ENCODE assay signal across 23 cellular contexts in genomic region chr4:66062044-66062443, GRCh38.
A peak's percentile ranks its signal among the peaks of the same experiment; 100 is the strongest.
DNase-seq lines count a peak whose midpoint lies in the region; ATAC-seq and TF ChIP-seq lines count a peak whose summit lies in the region.
"Had no signal": no experiment of that assay in that cellular context is flagged by ENCODE, and none has a peak within 500 bp of the region (broad histone marks: within the 10 kb centered on the region; RNA-seq: fewer than 3 reads in every experiment).

No MANE protein-coding gene starts in this region.

- H3K4me2 ChIP-seq in GM23248 (ENCODE audit: unreplicated experiment): no peak overlapping the region

- no peaks in the 10 kb centered on the region for H3K79me2 ChIP-seq in GM23248 (ENCODE audit: insufficient read depth)

- no peaks in the 10 kb centered on the region for H3K36me3 ChIP-seq in GM23248 (ENCODE audit: low read depth)
- no peaks in the 10 kb centered on the region for H3K36me3 ChIP-seq in RWPE2 (ENCODE audit: low read depth)
- H3K36me3 ChIP-seq in CD8-positive, alpha-beta T cell (ENCODE audit: insufficient read depth, low read length): no peaks in the 10 kb centered on the region
- no peaks in the 10 kb centered on the region for H3K36me3 ChIP-seq in HAP-1 (replicated peaks)
- H3K36me3 ChIP-seq: lower lobe of right lung, SJCRH30, transverse colon, WERI-Rb-1 had no signal

- no peaks in the 10 kb centered on the region for H3F3A ChIP-seq in GM23248 (ENCODE audit: insufficient read depth)

- no peaks in the 10 kb centered on the region for H3K9me2 ChIP-seq in GM23248 (ENCODE audit: insufficient read depth)

- H3K27ac ChIP-seq in GM23248 (no peak overlapping the region), RWPE2 (ENCODE audit: poor library complexity, severe bottlenecking) (peak overlapping the region; percentile 26)
- H3K27ac ChIP-seq in CD8-positive, alpha-beta T cell (ENCODE audit: low read depth, low read length): no peak overlapping the region
- H3K27ac ChIP-seq: lower lobe of right lung, SJCRH30, transverse colon, WERI-Rb-1 had no signal

- DNase-seq in GM23248: peak; percentile 12
- no peak for DNase-seq in RWPE2 (ENCODE audit: low spot score)
- peak; percentile 7 for DNase-seq in fibroblast of gingiva (ENCODE audit: low read depth)
- DNase-seq in skeletal muscle cell (ENCODE audit: low read depth): peak; percentile 6
- DNase-seq in CD8-positive, alpha-beta T cell: no peak
- no peak for DNase-seq in stimulated activated CD4-positive, alpha-beta T cell treated with anti-CD3 and anti-CD28 coated beads, Interleukin-12 subunit alpha, Interleukin-12 subunit beta, amount 100 ng/mL, for 4 hours
- no peak for DNase-seq in DMS 273 treated with DMSO at 0.1 percent for 48 hours (lab: John Stamatoyannopoulos, UW)
- no peak for DNase-seq in HAP-1 (ENCODE audit: low spot score in 2 of 2)
- DNase-seq: activated naive CD8-positive, alpha-beta T cell treated with anti-CD3 and anti-CD28 coated beads for 36 hours; AML-193; cortex of kidney; DMS53; endodermal cell; lower lobe of right lung; NCI-H1105 treated with DMSO at 0.1 percent for 48 hours; NCI-H2029 treated with DMSO at 0.1 percent for 48 hours; occipital lobe; transverse colon; WERI-Rb-1 had no signal

- peak overlapping the region; percentile 27; the same call in 1 of the 2 replicates for H2AFZ ChIP-seq in GM23248

- 9 to 14% methylated on average over 2 of the region's 2 CpGs for WGBS in GM23248 (ENCODE audit: low coverage in 1 of 2, low lambda C conversion rate in 2 of 2, missing lambda C conversion rate in 2 of 2), 2 experiments

- H3K4me1 ChIP-seq in GM23248 (ENCODE audit: insufficient read depth) (no peaks in the 10 kb centered on the region), RWPE2 (ENCODE audit: insufficient read depth, poor library complexity, severe bottlenecking) (peaks cover 10% of the 10 kb centered on the region), HAP-1 (peaks cover 3% of the 10 kb centered on the region; the same call in 1 of the 2 replicates)
- no peaks in the 10 kb centered on the region for H3K4me1 ChIP-seq in CD8-positive, alpha-beta T cell (ENCODE audit: insufficient read depth, low read length)
- H3K4me1 ChIP-seq: lower lobe of right lung, SJCRH30, transverse colon had no signal

- no peak overlapping the region for H3K27ac Mint-ChIP-seq in CD8-positive, alpha-beta T cell
- H3K27ac Mint-ChIP-seq: activated naive CD8-positive, alpha-beta T cell treated with anti-CD3 and anti-CD28 coated beads for 36 hours; endodermal cell; stimulated activated naive CD8-positive, alpha-beta T cell treated with anti-CD3 and anti-CD28 coated beads, Interleukin-15, Interleukin-2, amounts not matched to agents 100 ng/mL and 50 ng/mL, for 24 hours had no signal

- H3K9ac ChIP-seq in GM23248: no peak overlapping the region

- POLR2A ChIA-PET in CD8-positive, alpha-beta T cell (lab: Charles Lee): no interaction called here

- no peak for TF ChIP-seq CTCF in RWPE2 (IDR thresholded peaks at IDR 0.05; ENCODE audit: poor library complexity, severe bottlenecking)
- TF ChIP-seq CTCF in CD8-positive, alpha-beta T cell (IDR thresholded peaks at IDR 0.05): no peak

- no peaks in the 10 kb centered on the region for H4K20me1 ChIP-seq in GM23248 (ENCODE audit: insufficient read depth)

- no peaks in the 10 kb centered on the region for H3K27me3 Mint-ChIP-seq in CD8-positive, alpha-beta T cell (ENCODE audit: low read depth)
- H3K27me3 Mint-ChIP-seq: activated naive CD8-positive, alpha-beta T cell treated with anti-CD3 and anti-CD28 coated beads for 36 hours; brain; stimulated activated naive CD8-positive, alpha-beta T cell treated with anti-CD3 and anti-CD28 coated beads, Interleukin-15, Interleukin-2, amounts not matched to agents 100 ng/mL and 50 ng/mL, for 24 hours had no signal

- no peaks in the 10 kb centered on the region for H3K36me3 Mint-ChIP-seq in CD8-positive, alpha-beta T cell
- H3K36me3 Mint-ChIP-seq: activated naive CD8-positive, alpha-beta T cell treated with anti-CD3 and anti-CD28 coated beads for 36 hours; brain had no signal

- CTCF ChIA-PET in CD8-positive, alpha-beta T cell (lab: Charles Lee): no interaction called here

- H3K4me1 Mint-ChIP-seq in CD8-positive, alpha-beta T cell (ENCODE audit: low read depth): no peaks in the 10 kb centered on the region
- H3K4me1 Mint-ChIP-seq: activated naive CD8-positive, alpha-beta T cell treated with anti-CD3 and anti-CD28 coated beads for 36 hours; endodermal cell had no signal

- in situ Hi-C loops in GM23248 (cut with MboI) (no loop called here), HAP-1 (cut with MboI; ENCODE audit: low sequenced_read_pairs) (no loop called here)

- H3K27me3 ChIP-seq in GM23248 (replicated peaks; ENCODE audit: insufficient read depth) (no peaks in the 10 kb centered on the region), RWPE2 (ENCODE audit: insufficient read depth, poor library complexity, severe bottlenecking) (no peaks in the 10 kb centered on the region), HAP-1 (ENCODE audit: low read depth) (no peaks in the 10 kb centered on the region)
- no peaks in the 10 kb centered on the region for H3K27me3 ChIP-seq in CD8-positive, alpha-beta T cell (ENCODE audit: insufficient read depth, low read length)
- H3K27me3 ChIP-seq: SJCRH30, transverse colon had no signal

- H3K4me3 Mint-ChIP-seq in CD8-positive, alpha-beta T cell: no peak overlapping the region
- H3K4me3 Mint-ChIP-seq: activated naive CD8-positive, alpha-beta T cell treated with anti-CD3 and anti-CD28 coated beads for 36 hours; endodermal cell; stimulated activated naive CD8-positive, alpha-beta T cell treated with anti-CD3 and anti-CD28 coated beads, Interleukin-15, Interleukin-2, amounts not matched to agents 100 ng/mL and 50 ng/mL, for 24 hours had no signal

- peaks cover 6% of the 10 kb centered on the region for H3K9me3 Mint-ChIP-seq in CD8-positive, alpha-beta T cell
- H3K9me3 Mint-ChIP-seq: endodermal cell had no signal

- ATAC-seq in RWPE2 (ENCODE audit: low read depth): peak; percentile 54; the same call in 2 of the 3 replicates
- ATAC-seq in CD8-positive, alpha-beta T cell: no peak
- ATAC-seq: GM12878, lower lobe of right lung had no signal

- H3K9me3 ChIP-seq in GM23248 (ENCODE audit: low read depth) (no peaks in the 10 kb centered on the region), RWPE2 (ENCODE audit: severe bottlenecking) (no peaks in the 10 kb centered on the region), HAP-1 (no peaks in the 10 kb centered on the region)
- no peaks in the 10 kb centered on the region for H3K9me3 ChIP-seq in CD8-positive, alpha-beta T cell (ENCODE audit: low read length)
- H3K9me3 ChIP-seq: lower lobe of right lung, SJCRH30, transverse colon had no signal

- H3K4me3 ChIP-seq in GM23248: 0 out of 2 replicates have a peak overlapping the region, but pooled peaks have one; percentile 21
- H3K4me3 ChIP-seq in RWPE2 (ENCODE audit: severe bottlenecking): no peak overlapping the region
- no peak overlapping the region for H3K4me3 ChIP-seq in skeletal muscle cell (ENCODE audit: low read depth, low read length)
- no peak overlapping the region for H3K4me3 ChIP-seq in CD8-positive, alpha-beta T cell (ENCODE audit: low read depth, low read length)
- no peak overlapping the region for H3K4me3 ChIP-seq in HAP-1
- H3K4me3 ChIP-seq: GM12878, lower lobe of right lung, SJCRH30, transverse colon had no signal

- intact Hi-C loops in CD8-positive, alpha-beta T cell (cut with DNase I, micrococcal nuclease): no loop called here

Comparison
In these comparisons a context has a peak if more than half of its experiments do, and no peak if none do; other contexts are left out.
1. DNase-seq: peak in GM23248 (single experiment), fibroblast of gingiva (single experiment) and skeletal muscle cell (single experiment); none in RWPE2 (single experiment), CD8-positive, alpha-beta T cell (0 of 7), stimulated activated CD4-positive, alpha-beta T cell treated with anti-CD3 and anti-CD28 coated beads, Interleukin-12 subunit alpha, Interleukin-12 subunit beta, amount 100 ng/mL, for 4 hours (single experiment), DMS 273 treated with DMSO at 0.1 percent for 48 hours (single experiment) and HAP-1 (0 of 2).